28 cellular contexts compared by ENCODE assay signal in genomic region chr22:48558606-48559402, GRCh38.
DNase-seq lines count a peak whose midpoint lies in the region; ATAC-seq, FAIRE-seq and TF ChIP-seq lines count a peak whose summit lies in the region.
"Had no signal": no experiment of that assay in that cellular context is flagged by ENCODE, and none has a peak within 500 bp of the region (broad histone marks: within the 10 kb centered on the region; RNA-seq: fewer than 3 reads in every experiment).

No MANE protein-coding gene starts in this region.

- no peak overlapping the region for H4K91ac ChIP-seq in H1 (replicated peaks; ENCODE audit: insufficient read length, low read length)
- no peak overlapping the region for H4K91ac ChIP-seq in neuronal stem cell (ENCODE audit: low read depth, low read length, poor library complexity)

- no peaks in the 10 kb centered on the region for H3K23me2 ChIP-seq in H1 (ENCODE audit: low read depth, low read length)

- H3K56ac ChIP-seq in H1 (replicated peaks; ENCODE audit: insufficient read length, low read depth, low read length) = no peak overlapping the region

- H3K4me3 ChIP-seq in right cardiac atrium (ENCODE audit: low read length) (no peak overlapping the region), left ventricle myocardium inferior (no peak overlapping the region), H1 (ENCODE audit: extremely low read depth in 1 of 4, insufficient read depth in 2 of 4, low read depth in 3 of 4, low read length in 4 of 4) (no peak overlapping the region), neuronal stem cell (ENCODE audit: low read length in 2 of 2) (no peak overlapping the region)
- H3K4me3 ChIP-seq: A549; BLaER1 treated with 17β-estradiol and CSF1 and Interleukin-3, amounts not matched to agents 10 nM and 100 nM; GM12878 had no signal

- H2BK120ac ChIP-seq in H1 (replicated peaks; ENCODE audit: low read depth, low read length) (no peak overlapping the region), neuronal stem cell (ENCODE audit: low read depth, low read length) (no peak overlapping the region)

- intact Hi-C loops in Right ventricle myocardium inferior (cut with DNase I) = no loop called here
- intact Hi-C loops in left cardiac atrium (cut with DNase I) = no loop called here
- intact Hi-C loops in right cardiac atrium (cut with DNase I) = no loop called here
- intact Hi-C loops in left ventricle myocardium inferior (cut with micrococcal nuclease) = no loop called here

- H3K4me2 ChIP-seq in H1 (ENCODE audit: insufficient read depth in 1 of 2, low read depth in 2 of 2, low read length in 2 of 2) (no peak overlapping the region), neuronal stem cell (ENCODE audit: insufficient read depth, low read length, poor library complexity, severe bottlenecking) (no peak overlapping the region)
- H3K4me2 ChIP-seq: A549 had no signal

- POLR2A ChIA-PET in H1 (lab: Charles Lee; ENCODE audit: partially characterized antibody) = no interaction called here

- peak; percentile 20 for ATAC-seq in Right ventricle myocardium inferior
- no peak for ATAC-seq in left cardiac atrium
- ATAC-seq in right cardiac atrium = no peak
- ATAC-seq: A549; CD8-positive, alpha-beta T cell; GM12878 had no signal

- H3K79me2 ChIP-seq in H1 (ENCODE audit: control insufficient read depth in 1 of 2, insufficient read depth in 2 of 2, low read length in 2 of 2) = no peaks in the 10 kb centered on the region

- H4K5ac ChIP-seq in H1 (ENCODE audit: insufficient read length, low read depth, low read length) = no peak overlapping the region

- no peak for TF ChIP-seq CTCF in left ventricle myocardium inferior (IDR thresholded peaks at IDR 0.05; ENCODE audit: borderline replicate concordance)
- TF ChIP-seq CTCF in H1 (IDR thresholded peaks at IDR 0.05; ENCODE audit: control extremely low read depth in 1 of 3, insufficient read depth in 1 of 3, low read depth in 1 of 3, low read length in 3 of 3) = no peak
- TF ChIP-seq CTCF in osteocyte (IDR thresholded peaks at IDR 0.05) = no peak

- H3K18ac ChIP-seq in H1 (ENCODE audit: extremely low read depth, low read length) = no peak overlapping the region
- no peak overlapping the region for H3K18ac ChIP-seq in neuronal stem cell (ENCODE audit: low read length)

- H2BK15ac ChIP-seq in H1 (ENCODE audit: low read length) (no peak overlapping the region), neuronal stem cell (ENCODE audit: low read length) (peak overlapping the region; percentile 58)

- H2BK20ac ChIP-seq in H1 (ENCODE audit: low read length) = no peak overlapping the region

- H2AK5ac ChIP-seq in H1 (ENCODE audit: low read depth, low read length) (no peak overlapping the region), neuronal stem cell (ENCODE audit: low read depth, low read length) (no peak overlapping the region)

- no peak overlapping the region for H3K27ac Mint-ChIP-seq in osteocyte (ENCODE audit: unreplicated experiment)
- H3K27ac Mint-ChIP-seq: B cell; CD4-positive, alpha-beta T cell; CD8-positive, alpha-beta T cell had no signal

- H4K20me1 ChIP-seq in H1 (replicated peaks in 1 of 2; ENCODE audit: control insufficient read depth in 1 of 2, insufficient read depth in 2 of 2, low read length in 2 of 2) = peaks cover 7 to 16% of the 10 kb centered on the region in 2 experiments

- no peak overlapping the region for H3K9ac ChIP-seq in H1 (replicated peaks in 1 of 4; ENCODE audit: extremely low read depth in 1 of 4, low read depth in 3 of 4, low read length in 3 of 4)
- no peak overlapping the region for H3K9ac ChIP-seq in neuronal stem cell (ENCODE audit: low read depth, low read length, poor library complexity)
- H3K9ac ChIP-seq: BLaER1 treated with 17β-estradiol and CSF1 and Interleukin-3, amounts not matched to agents 10 nM and 100 nM had no signal

- H3K23ac ChIP-seq in H1 (ENCODE audit: insufficient read length) = no peak overlapping the region
- no peak overlapping the region for H3K23ac ChIP-seq in neuronal stem cell (ENCODE audit: low read depth, low read length, poor library complexity)

- CTCF ChIA-PET in H1 (lab: Charles Lee; ENCODE audit: partially characterized antibody) = no interaction called here

- H3K4ac ChIP-seq in H1 (replicated peaks; ENCODE audit: insufficient read length, low read depth, low read length) (no peak overlapping the region), neuronal stem cell (ENCODE audit: low read length) (no peak overlapping the region)

- H4K8ac ChIP-seq in H1 (ENCODE audit: extremely low read depth, insufficient read depth, low read length) (peak overlapping the region; percentile 42; the same call in 1 of the 2 replicates), neuronal stem cell (ENCODE audit: low read depth, low read length) (no peak overlapping the region)

- H3K9me3 Mint-ChIP-seq in osteocyte (ENCODE audit: unreplicated experiment) = no peaks in the 10 kb centered on the region
- H3K9me3 Mint-ChIP-seq: CD4-positive, alpha-beta T cell; CD8-positive, alpha-beta T cell had no signal

- no peak overlapping the region for H2BK5ac ChIP-seq in H1 (ENCODE audit: low read depth, low read length)
- H2BK5ac ChIP-seq in neuronal stem cell (ENCODE audit: low read length) = no peak overlapping the region

- H3K4me1 ChIP-seq in right cardiac atrium (ENCODE audit: control insufficient read depth, insufficient read depth, low read length) (no peaks in the 10 kb centered on the region), left ventricle myocardium inferior (no peaks in the 10 kb centered on the region), H1 (replicated peaks in 1 of 4; ENCODE audit: control insufficient read depth in 3 of 4, insufficient read depth in 4 of 4, low read length in 3 of 4) (0 out of 7 replicates have a peak, but pooled peaks cover 0 to 3% (median under 1%) of the 10 kb centered on the region in 4 experiments), neuronal stem cell (ENCODE audit: control insufficient read depth in 2 of 2, insufficient read depth in 1 of 2, low read depth in 1 of 2, low read length in 2 of 2) (peaks cover 4 to 8% of the 10 kb centered on the region in 2 donors)
- H3K4me1 ChIP-seq: A549, Caco-2 had no signal

- TF ChIP-seq RAD21 in H1 (IDR thresholded peaks at IDR 0.05 in 1 of 2, conservative IDR thresholded peaks at IDR 0.05 in 1 of 2; ENCODE audit: low read depth in 2 of 2, low read length in 2 of 2) = no peak

- no peak overlapping the region for H2AFZ ChIP-seq in H1 (ENCODE audit: low read length)
- H2AFZ ChIP-seq in neuronal stem cell (ENCODE audit: low read length) = no peak overlapping the region

- H3K9me3 ChIP-seq in right cardiac atrium (ENCODE audit: control insufficient read depth, low read length) (no peaks in the 10 kb centered on the region), left ventricle myocardium inferior (replicated peaks) (no peaks in the 10 kb centered on the region), H1 (ENCODE audit: insufficient read depth in 2 of 2, low read depth in 1 of 2, low read length in 1 of 2) (no peaks in the 10 kb centered on the region), neuronal stem cell (replicated peaks in 1 of 2; ENCODE audit: control insufficient read depth in 2 of 2, insufficient read depth in 1 of 2, low read depth in 1 of 2, low read length in 2 of 2) (no peaks in the 10 kb centered on the region)
- H3K9me3 ChIP-seq: A549; BLaER1 treated with 17β-estradiol and CSF1 and Interleukin-3, amounts not matched to agents 10 nM and 100 nM; Caco-2 had no signal

- no peak overlapping the region for H3K14ac ChIP-seq in H1 (ENCODE audit: insufficient read length)
- H3K14ac ChIP-seq in neuronal stem cell (ENCODE audit: low read length) = no peak overlapping the region

- DNase-seq in Right ventricle myocardium inferior (ENCODE audit: missing footprints) (peak; percentile 63), left cardiac atrium (no peak), right cardiac atrium (peak in 2 of 3 donors; percentile 2 to 27), left ventricle myocardium inferior (no peak), H1 (ENCODE audit: low read depth in 1 of 2, low spot score in 2 of 2) (no peak), neuronal stem cell (ENCODE audit: low spot score) (no peak), DMS114 treated with DMSO at 0.1 percent for 48 hours (lab: John Stamatoyannopoulos, UW; ENCODE audit: unreplicated experiment) (no peak), osteocyte (ENCODE audit: extremely low spot score, unreplicated experiment) (no peak)
- DNase-seq: AML-193; Caco-2; Calu3; CD4-positive, alpha-beta T cell; CD8-positive, alpha-beta T cell; DMS153; DMS53; DMS79; DND-41; EL; GDM1 had no signal

- WGBS in right cardiac atrium = 88% methylated on average over 25 of the region's 25 CpGs
- WGBS in H1 (ENCODE audit: extremely low coverage in 1 of 2, insufficient coverage in 1 of 2, insufficient read length in 1 of 2, insufficient replicate concordance in 2 of 2, low coverage in 1 of 2, low lambda C conversion rate in 2 of 2, missing lambda C conversion rate in 1 of 2), 2 experiments = 94% methylated on average over 21 of the region's 25 CpGs; no CpG with 5 or more reads in 1 of the 2 experiments
- WGBS in neuronal stem cell (ENCODE audit: extremely low coverage in 2 of 2, insufficient read length in 2 of 2, insufficient replicate concordance in 1 of 2), 2 donors = no CpG with 5 or more reads among the region's 25 CpGs

- no peak overlapping the region for H3K27ac ChIP-seq in right cardiac atrium (ENCODE audit: low read length)
- H3K27ac ChIP-seq in left ventricle myocardium inferior (replicated peaks) = no peak overlapping the region
- H3K27ac ChIP-seq in H1 (ENCODE audit: low read depth, low read length) = no peak overlapping the region
- no peak overlapping the region for H3K27ac ChIP-seq in neuronal stem cell (replicated peaks; ENCODE audit: low read length)
- H3K27ac ChIP-seq: 22Rv1; A549; BLaER1 treated with 17β-estradiol and CSF1 and Interleukin-3, amounts not matched to agents 10 nM and 100 nM; C4-2B had no signal

- H3K36me3 Mint-ChIP-seq in osteocyte (ENCODE audit: unreplicated experiment) = no peaks in the 10 kb centered on the region
- H3K36me3 Mint-ChIP-seq: CD8-positive, alpha-beta T cell had no signal

- no peak overlapping the region for H3K4me3 Mint-ChIP-seq in osteocyte (ENCODE audit: unreplicated experiment)
- H3K4me3 Mint-ChIP-seq: B cell; CD4-positive, alpha-beta T cell; CD8-positive, alpha-beta T cell had no signal

- H2BK12ac ChIP-seq in H1 (ENCODE audit: low read depth, low read length) (no peak overlapping the region), neuronal stem cell (ENCODE audit: low read length) (no peak overlapping the region)

- H3K27me3 Mint-ChIP-seq in osteocyte (ENCODE audit: unreplicated experiment) = no peaks in the 10 kb centered on the region
- H3K27me3 Mint-ChIP-seq: B cell had no signal

- no peak for TF ChIP-seq POLR2A in H1 (IDR thresholded peaks at IDR 0.05; ENCODE audit: control extremely low read depth in 1 of 2, low read depth in 2 of 2, low read length in 2 of 2)

- H3K79me1 ChIP-seq in H1 (ENCODE audit: low read depth, low read length) = peaks cover 2% of the 10 kb centered on the region; the same call in 1 of the 2 replicates
- peaks cover 2% of the 10 kb centered on the region for H3K79me1 ChIP-seq in neuronal stem cell (ENCODE audit: low read depth, low read length)

- H3K27me3 ChIP-seq in right cardiac atrium (ENCODE audit: control insufficient read depth, insufficient read depth) (no peaks in the 10 kb centered on the region), left ventricle myocardium inferior (ENCODE audit: low read depth) (peaks cover 82% of the 10 kb centered on the region), H1 (replicated peaks in 1 of 4; ENCODE audit: control insufficient read depth in 3 of 4, extremely low read depth in 1 of 4, insufficient read depth in 3 of 4, low read length in 3 of 4) (no peaks in the 10 kb centered on the region), neuronal stem cell (ENCODE audit: control insufficient read depth in 3 of 3, insufficient read depth in 3 of 3, low read depth in 1 of 3, low read length in 3 of 3) (no peaks in the 10 kb centered on the region)

- H3K36me3 ChIP-seq in left ventricle myocardium inferior (no peaks in the 10 kb centered on the region), H1 (ENCODE audit: control insufficient read depth in 2 of 4, insufficient read depth in 4 of 4, low read length in 3 of 4) (no peaks in the 10 kb centered on the region), neuronal stem cell (replicated peaks in 1 of 2; ENCODE audit: control insufficient read depth in 2 of 2, insufficient read depth in 2 of 2, low read length in 2 of 2) (no peaks in the 10 kb centered on the region)
- H3K36me3 ChIP-seq: BLaER1 treated with 17β-estradiol and CSF1 and Interleukin-3, amounts not matched to agents 10 nM and 100 nM had no signal

- no peak for FAIRE-seq in H1 (lab: Jason Lieb, UNC)
- FAIRE-seq: A549, D721Med, GM12878, GM12892, GM18507 had no signal

- TF ChIP-seq EP300 in H1 (IDR thresholded peaks at IDR 0.05; ENCODE audit: borderline replicate concordance in 1 of 2, low read depth in 2 of 2, low read length in 2 of 2) = no peak

- no peaks in the 10 kb centered on the region for H3K4me1 Mint-ChIP-seq in osteocyte (ENCODE audit: unreplicated experiment)
- H3K4me1 Mint-ChIP-seq: B cell had no signal

Comparison
In these comparisons a context has a peak if more than half of its experiments do, and no peak if none do; other contexts are left out.
1. DNase-seq: peak in Right ventricle myocardium inferior (single experiment) and right cardiac atrium (2 of 3); none in left cardiac atrium (single experiment), left ventricle myocardium inferior (single experiment), H1 (0 of 2), neuronal stem cell (single experiment), DMS114 treated with DMSO at 0.1 percent for 48 hours (single experiment) and osteocyte (single experiment).